24 cellular contexts compared by ENCODE assay signal in the genomic region with DNA sequence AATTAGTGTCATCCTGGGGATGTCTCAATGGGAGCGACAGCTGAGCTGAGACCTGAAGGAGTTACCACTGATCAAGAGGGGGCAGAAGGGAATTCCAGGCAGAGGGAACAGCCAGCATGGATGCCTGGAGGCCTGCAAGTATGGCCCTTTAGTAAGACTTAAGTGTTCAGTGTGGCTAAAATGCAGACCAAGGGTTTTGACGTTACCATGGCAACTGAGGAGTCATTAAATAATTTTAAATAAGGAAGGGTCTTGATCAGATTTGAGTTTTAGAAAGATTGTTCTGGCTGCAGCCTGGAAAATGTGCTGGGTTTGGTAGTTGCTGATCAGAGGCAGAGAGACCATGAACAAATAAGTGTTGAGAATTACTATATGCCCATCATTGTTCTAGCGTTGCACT.
DNase-seq lines count a peak whose midpoint lies in the region; TF ChIP-seq lines count a peak whose summit lies in the region.
"Had no signal": no experiment of that assay in that cellular context is flagged by ENCODE, and none has a peak within 500 bp of the region (broad histone marks: within the 10 kb centered on the region; RNA-seq: fewer than 3 reads in every experiment).

No MANE protein-coding gene starts in this region.

- peaks cover 74% of the 10 kb centered on the region for H3K4me1 ChIP-seq in BLaER1
- H3K4me1 ChIP-seq in Karpas-422 (ENCODE audit: low read length), result peaks cover 84% of the 10 kb centered on the region
- no peaks in the 10 kb centered on the region for H3K4me1 ChIP-seq in MM.1S (ENCODE audit: low read length)
- H3K4me1 ChIP-seq: A549 had no signal

- peak overlapping the region; percentile 36 to 91 (median 74) for H3K27ac Mint-ChIP-seq in nephron
- H3K27ac Mint-ChIP-seq: B cell; CD14-positive monocyte; CD4-positive, alpha-beta memory T cell; CD8-positive, alpha-beta memory T cell had no signal

- H3F3A ChIP-seq in MM.1S (ENCODE audit: insufficient read depth, low read length), result no peaks in the 10 kb centered on the region

- H3K36me3 Mint-ChIP-seq in nephron (ENCODE audit: low read depth), result no peaks in the 10 kb centered on the region
- H3K36me3 Mint-ChIP-seq: CD14-positive monocyte; CD4-positive, alpha-beta memory T cell; CD4-positive, CD25-positive, alpha-beta regulatory T cell; CD8-positive, alpha-beta memory T cell had no signal

- H3K9me2 ChIP-seq in Karpas-422 (replicated peaks; ENCODE audit: insufficient read depth, low read length) (no peaks in the 10 kb centered on the region), MM.1S (replicated peaks; ENCODE audit: insufficient read depth, low read length) (no peaks in the 10 kb centered on the region)

- no peak overlapping the region for H3K4me3 ChIP-seq in BLaER1
- H3K4me3 ChIP-seq in Karpas-422 (ENCODE audit: low read length), result no peak overlapping the region
- no peak overlapping the region for H3K4me3 ChIP-seq in MM.1S (ENCODE audit: low read length)
- H3K4me3 ChIP-seq: A549, GM12878 had no signal

- no peaks in the 10 kb centered on the region for H4K20me1 ChIP-seq in BLaER1
- no peaks in the 10 kb centered on the region for H4K20me1 ChIP-seq in Karpas-422 (ENCODE audit: insufficient read depth, low read depth, low read length)
- H4K20me1 ChIP-seq in MM.1S (ENCODE audit: insufficient read depth, low read length), result no peaks in the 10 kb centered on the region

- H3K27ac ChIP-seq in BLaER1 (no peak overlapping the region), Karpas-422 (ENCODE audit: low read length) (peak overlapping the region; percentile 96), MM.1S (ENCODE audit: low read length) (no peak overlapping the region)
- H3K27ac ChIP-seq: 22Rv1, A549 had no signal

- H3K79me2 ChIP-seq in Karpas-422 (ENCODE audit: low read length) (no peaks in the 10 kb centered on the region), MM.1S (ENCODE audit: low read length) (no peaks in the 10 kb centered on the region)

- H3K36me3 ChIP-seq in BLaER1 (no peaks in the 10 kb centered on the region), Karpas-422 (ENCODE audit: insufficient read depth, low read length) (no peaks in the 10 kb centered on the region), MM.1S (replicated peaks; ENCODE audit: insufficient read depth, low read length) (no peaks in the 10 kb centered on the region)

- peak overlapping the region; percentile 62; the same call in 1 of the 2 replicates for H3K4me2 ChIP-seq in BLaER1
- H3K4me2 ChIP-seq in Karpas-422 (ENCODE audit: low read depth, low read length, poor library complexity, severe bottlenecking), result peak overlapping the region; percentile 62
- H3K4me2 ChIP-seq in MM.1S (ENCODE audit: low read depth, low read length), result no peak overlapping the region
- H3K4me2 ChIP-seq: A549 had no signal

- H3K4me3 Mint-ChIP-seq in nephron, result no peak overlapping the region
- H3K4me3 Mint-ChIP-seq: B cell; CD14-positive monocyte; CD4-positive, alpha-beta memory T cell; CD4-positive, CD25-positive, alpha-beta regulatory T cell; CD8-positive, alpha-beta memory T cell had no signal

- H3K9me3 Mint-ChIP-seq in nephron, result peaks cover 7% of the 10 kb centered on the region
- H3K9me3 Mint-ChIP-seq: CD14-positive monocyte; CD8-positive, alpha-beta memory T cell had no signal

- H3K4me1 Mint-ChIP-seq in nephron, result peaks cover 46% of the 10 kb centered on the region
- H3K4me1 Mint-ChIP-seq: B cell; CD14-positive monocyte; CD4-positive, alpha-beta memory T cell; CD4-positive, CD25-positive, alpha-beta regulatory T cell; CD8-positive, alpha-beta memory T cell had no signal

- TF ChIP-seq CTCF in nephron (IDR thresholded peaks at IDR 0.05; ENCODE audit: unreplicated experiment in 3 of 3), result no peak
- TF ChIP-seq CTCF in MM.1S (IDR thresholded peaks at IDR 0.05; ENCODE audit: low read length), result no peak

- DNase-seq in NCI-H2227 (lab: John Stamatoyannopoulos, UW; ENCODE audit: unreplicated experiment), result peak; percentile 12
- DNase-seq in NCI-H2227 treated with DMSO at 0.1 percent for 48 hours (lab: John Stamatoyannopoulos, UW), result no peak
- peak; percentile 70 for DNase-seq in Karpas-422
- no peak for DNase-seq in MM.1S
- no peak for DNase-seq in NCI-H226
- DNase-seq: AML-193; C1 segment of cervical spinal cord; CD4-positive, alpha-beta memory T cell; CD4-positive, CD25-positive, alpha-beta regulatory T cell; CD8-positive, alpha-beta memory T cell; COR-L47; DMS 273 treated with DMSO at 0.1 percent for 48 hours; DMS153; DMS53; DMS79; DND-41; GF-D8 had no signal

- no peaks in the 10 kb centered on the region for H3K27me3 Mint-ChIP-seq in nephron (ENCODE audit: low read depth)
- H3K27me3 Mint-ChIP-seq: CD4-positive, CD25-positive, alpha-beta regulatory T cell had no signal

- H3K9ac ChIP-seq in BLaER1 (no peak overlapping the region), Karpas-422 (ENCODE audit: low read length) (peak overlapping the region; percentile 51), MM.1S (ENCODE audit: low read length) (no peak overlapping the region)

- H3K9me3 ChIP-seq in BLaER1 (no peaks in the 10 kb centered on the region), Karpas-422 (ENCODE audit: low read length) (no peaks in the 10 kb centered on the region), MM.1S (replicated peaks; ENCODE audit: insufficient read depth, low read length) (no peaks in the 10 kb centered on the region)
- H3K9me3 ChIP-seq: A549 had no signal

- H2AFZ ChIP-seq in Karpas-422 (ENCODE audit: low read length), result no peak overlapping the region
- no peak overlapping the region for H2AFZ ChIP-seq in MM.1S (ENCODE audit: low read length)

- H3K27me3 ChIP-seq in BLaER1 (no peaks in the 10 kb centered on the region), Karpas-422 (ENCODE audit: low read length) (no peaks in the 10 kb centered on the region), MM.1S (replicated peaks; ENCODE audit: insufficient read depth, low read length) (no peaks in the 10 kb centered on the region)

Comparison
In these comparisons a context has a peak if more than half of its experiments do, and no peak if none do; other contexts are left out.
1. DNase-seq: peak in NCI-H2227 (single experiment) and Karpas-422 (single experiment); none in NCI-H2227 treated with DMSO at 0.1 percent for 48 hours (single experiment), MM.1S (single experiment) and NCI-H226 (single experiment).